Comparison of ENCODE assay signal across 23 cellular contexts in the genomic region with DNA sequence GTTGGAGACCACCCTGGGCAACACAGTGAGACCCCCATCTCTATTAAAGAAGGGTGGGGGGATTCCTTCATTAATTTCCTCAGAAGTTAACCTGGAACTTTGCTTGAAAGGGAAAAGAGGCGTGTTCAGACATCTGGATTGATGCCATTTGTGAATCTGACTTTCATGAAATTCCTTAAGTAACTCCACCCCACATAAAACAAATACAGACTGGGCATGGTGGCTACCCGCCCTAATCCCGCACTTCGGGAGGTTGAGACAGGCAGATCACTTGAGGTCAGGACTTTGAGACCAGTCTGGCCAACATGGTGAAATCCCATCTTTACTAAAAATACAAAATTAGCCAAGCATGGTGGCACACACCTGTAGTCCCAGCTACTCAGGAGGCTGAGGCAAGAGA.
"Had no signal": no experiment of that assay in that cellular context is flagged by ENCODE, and none has a peak within 500 bp of the region (broad histone marks: within the 10 kb centered on the region; RNA-seq: fewer than 3 reads in every experiment).

No MANE protein-coding gene starts in this region.

- H3K4me1 ChIP-seq: parathyroid adenoma, thyroid gland had no signal

- H3K27ac ChIP-seq: dorsolateral prefrontal cortex, parathyroid adenoma, thyroid gland, VCaP had no signal

- H3K9me3 Mint-ChIP-seq: activated naive CD4-positive, alpha-beta T cell treated with anti-CD3 and anti-CD28 coated beads for 36 hours; activated naive CD8-positive, alpha-beta T cell treated with anti-CD3 and anti-CD28 coated beads for 36 hours; activated T-helper 1 cell treated with anti-CD3 and anti-CD28 coated beads, Interleukin-12 subunit alpha, Interleukin-12 subunit beta, Interleukin-2, Interleukin-4 antibody, amounts not matched to agents 30 ng/mL and 10 ng/mL and 1 ng/mL, durations not matched to agents 14 hours and 24 hours and 36 hours; brain; naive thymus-derived CD8-positive, alpha-beta T cell; neural crest cell had no signal

- DNase-seq: activated CD4-positive, alpha-beta T cell treated with anti-CD3 and anti-CD28 coated beads for 4 hours; activated CD4-positive, alpha-beta T cell treated with anti-CD3 and anti-CD28 coated beads, Interleukin-2, amount 50 U/mL, for 4 hours; activated effector memory CD4-positive, alpha-beta T cell treated with anti-CD3 and anti-CD28 coated beads, Interleukin-2, amount 50 U/mL, for 16 hours; activated naive CD4-positive, alpha-beta T cell treated with anti-CD3 and anti-CD28 coated beads for 36 hours; activated naive CD8-positive, alpha-beta T cell treated with anti-CD3 and anti-CD28 coated beads for 36 hours; activated T-cell treated with anti-CD3 and anti-CD28 coated beads, Interleukin-2, amount 50 U/mL, for 1 hour; aorta; dorsolateral prefrontal cortex; effector memory CD4-positive, alpha-beta T cell; mammary epithelial cell; naive thymus-derived CD8-positive, alpha-beta T cell; nucleus accumbens; stimulated activated CD4-positive, alpha-beta T cell treated with anti-CD3 and anti-CD28 coated beads, Interleukin-4, amount 100 ng/mL, for 1 hour; stimulated activated naive CD8-positive, alpha-beta T cell treated with anti-CD3 and anti-CD28 coated beads, Interleukin-15, Interleukin-2, amounts not matched to agents 100 U/mL and 50 U/mL, for 24 hours; thyroid gland had no signal

- H3K27me3 ChIP-seq: adrenal gland, dorsolateral prefrontal cortex, heart right ventricle, thyroid gland had no signal

- ATAC-seq: naive thymus-derived CD8-positive, alpha-beta T cell; stimulated activated naive CD8-positive, alpha-beta T cell treated with anti-CD3 and anti-CD28 coated beads, Interleukin-15, Interleukin-2, amounts not matched to agents 100 U/mL and 50 U/mL, for 24 hours had no signal

- H3K27ac Mint-ChIP-seq: activated naive CD4-positive, alpha-beta T cell treated with anti-CD3 and anti-CD28 coated beads for 36 hours; activated naive CD8-positive, alpha-beta T cell treated with anti-CD3 and anti-CD28 coated beads for 36 hours; activated T-helper 1 cell treated with anti-CD3 and anti-CD28 coated beads, Interleukin-12 subunit alpha, Interleukin-12 subunit beta, Interleukin-2, Interleukin-4 antibody, amounts not matched to agents 30 ng/mL and 10 ng/mL and 1 ng/mL, durations not matched to agents 14 hours and 24 hours and 36 hours; naive thymus-derived CD8-positive, alpha-beta T cell had no signal

- H2AFZ ChIP-seq: parathyroid adenoma had no signal

- H3K4me1 Mint-ChIP-seq: activated naive CD8-positive, alpha-beta T cell treated with anti-CD3 and anti-CD28 coated beads for 36 hours; neural crest cell had no signal

- H3K27me3 Mint-ChIP-seq: activated naive CD8-positive, alpha-beta T cell treated with anti-CD3 and anti-CD28 coated beads for 36 hours; naive thymus-derived CD8-positive, alpha-beta T cell had no signal

- H3K9me3 ChIP-seq: adrenal gland, heart right ventricle, thyroid gland had no signal

- H3K4me3 ChIP-seq: adrenal gland, coronary artery, dorsolateral prefrontal cortex, heart right ventricle, thyroid gland had no signal

- H3K4me3 Mint-ChIP-seq: activated naive CD4-positive, alpha-beta T cell treated with anti-CD3 and anti-CD28 coated beads for 36 hours; activated naive CD8-positive, alpha-beta T cell treated with anti-CD3 and anti-CD28 coated beads for 36 hours; activated T-helper 1 cell treated with anti-CD3 and anti-CD28 coated beads, Interleukin-12 subunit alpha, Interleukin-12 subunit beta, Interleukin-2, Interleukin-4 antibody, amounts not matched to agents 30 ng/mL and 10 ng/mL and 1 ng/mL, durations not matched to agents 14 hours and 24 hours and 36 hours; brain; naive thymus-derived CD8-positive, alpha-beta T cell; neural crest cell had no signal

- H3K36me3 Mint-ChIP-seq: activated naive CD8-positive, alpha-beta T cell treated with anti-CD3 and anti-CD28 coated beads for 36 hours; brain; naive thymus-derived CD8-positive, alpha-beta T cell had no signal

- H3K79me2 ChIP-seq: parathyroid adenoma had no signal

- H3K36me3 ChIP-seq: adrenal gland, heart right ventricle, thyroid gland had no signal
